In the genomic region with DNA sequence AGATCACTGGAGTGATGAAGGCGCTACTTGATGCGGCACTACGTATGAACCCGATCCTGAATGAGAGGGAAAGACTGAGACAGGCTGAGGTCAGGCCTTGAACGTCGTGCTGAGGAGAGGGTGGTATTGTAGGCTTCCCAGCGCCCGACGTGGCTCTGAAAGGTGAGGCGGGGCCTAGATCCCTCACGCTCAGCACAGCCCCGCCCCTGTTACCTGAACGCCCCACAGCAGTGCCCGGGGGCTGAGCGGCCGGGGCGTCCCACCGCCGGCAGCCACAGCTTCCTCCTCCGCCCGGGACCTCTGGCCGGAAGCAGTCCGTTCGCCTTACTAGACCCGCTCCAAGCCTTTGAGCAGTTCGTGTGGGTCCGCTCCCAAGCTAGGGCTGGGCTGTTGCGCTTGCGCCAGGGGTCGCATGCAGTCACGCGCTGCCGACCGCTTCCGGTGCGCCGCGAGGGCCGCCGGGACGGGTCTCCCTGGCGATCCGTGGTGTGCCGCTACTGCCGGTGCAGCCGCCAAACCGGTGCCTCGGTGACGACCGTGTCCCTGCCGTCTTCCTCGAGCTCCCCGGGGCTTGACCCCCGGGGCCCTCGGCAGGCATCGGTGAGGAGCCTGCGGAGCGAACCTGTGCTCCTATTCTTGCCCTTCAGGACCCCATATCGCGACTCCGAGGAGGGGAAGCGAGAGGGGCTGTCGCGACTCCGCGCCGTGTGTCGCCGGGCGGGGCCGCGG, we compare ENCODE assay signal across 8 cellular contexts. TPM values are rescaled to one million over a fixed set of nuclear protein-coding genes. Genes with fewer than 3 reads are reported as not detected.
A peak's percentile ranks its signal among the peaks of the same experiment; 100 is the strongest.
DNase-seq lines count a peak whose midpoint lies in the region; ATAC-seq and TF ChIP-seq lines count a peak whose summit lies in the region.

A gene with protein sequence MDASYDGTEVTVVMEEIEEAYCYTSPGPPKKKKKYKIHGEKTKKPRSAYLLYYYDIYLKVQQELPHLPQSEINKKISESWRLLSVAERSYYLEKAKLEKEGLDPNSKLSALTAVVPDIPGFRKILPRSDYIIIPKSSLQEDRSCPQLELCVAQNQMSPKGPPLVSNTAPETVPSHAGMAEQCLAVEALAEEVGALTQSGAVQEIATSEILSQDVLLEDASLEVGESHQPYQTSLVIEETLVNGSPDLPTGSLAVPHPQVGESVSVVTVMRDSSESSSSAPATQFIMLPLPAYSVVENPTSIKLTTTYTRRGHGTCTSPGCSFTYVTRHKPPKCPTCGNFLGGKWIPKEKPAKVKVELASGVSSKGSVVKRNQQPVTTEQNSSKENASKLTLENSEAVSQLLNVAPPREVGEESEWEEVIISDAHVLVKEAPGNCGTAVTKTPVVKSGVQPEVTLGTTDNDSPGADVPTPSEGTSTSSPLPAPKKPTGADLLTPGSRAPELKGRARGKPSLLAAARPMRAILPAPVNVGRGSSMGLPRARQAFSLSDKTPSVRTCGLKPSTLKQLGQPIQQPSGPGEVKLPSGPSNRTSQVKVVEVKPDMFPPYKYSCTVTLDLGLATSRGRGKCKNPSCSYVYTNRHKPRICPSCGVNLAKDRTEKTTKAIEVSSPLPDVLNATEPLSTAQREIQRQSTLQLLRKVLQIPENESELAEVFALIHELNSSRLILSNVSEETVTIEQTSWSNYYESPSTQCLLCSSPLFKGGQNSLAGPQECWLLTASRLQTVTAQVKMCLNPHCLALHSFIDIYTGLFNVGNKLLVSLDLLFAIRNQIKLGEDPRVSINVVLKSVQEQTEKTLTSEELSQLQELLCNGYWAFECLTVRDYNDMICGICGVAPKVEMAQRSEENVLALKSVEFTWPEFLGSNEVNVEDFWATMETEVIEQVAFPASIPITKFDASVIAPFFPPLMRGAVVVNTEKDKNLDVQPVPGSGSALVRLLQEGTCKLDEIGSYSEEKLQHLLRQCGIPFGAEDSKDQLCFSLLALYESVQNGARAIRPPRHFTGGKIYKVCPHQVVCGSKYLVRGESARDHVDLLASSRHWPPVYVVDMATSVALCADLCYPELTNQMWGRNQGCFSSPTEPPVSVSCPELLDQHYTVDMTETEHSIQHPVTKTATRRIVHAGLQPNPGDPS (N-terminal part only) (plus strand): TSS at position 479 of the 729 bp plus-strand sequence. CDS start 4,114 bp downstream, outside the sequence.
A gene (minus strand): TSS at position 394 of the 729 bp plus-strand sequence. CDS start 4,306 bp downstream, outside the sequence.

- no peaks in the 10 kb centered on the region for H3K9me2 ChIP-seq in OCI-LY1 (ENCODE audit: low read depth, low read length)

- H3K36me3 ChIP-seq in OCI-LY1 (ENCODE audit: insufficient read depth, low read length) = peaks cover 18% of the 10 kb centered on the region
- no peaks in the 10 kb centered on the region for H3K36me3 ChIP-seq in mucosa of descending colon (ENCODE audit: low read depth)

- H2AFZ ChIP-seq in OCI-LY1 (ENCODE audit: low read length) = 0 out of 2 replicates have a peak within 1 kb of the TSS, but pooled peaks have one; percentile 3

- peaks cover 26% of the 10 kb centered on the region for H3K79me2 ChIP-seq in OCI-LY1 (ENCODE audit: insufficient read depth, low read length)

- no peaks in the 10 kb centered on the region for H3K27me3 ChIP-seq in OCI-LY1 (ENCODE audit: insufficient read depth, low read length)

- H3K4me2 ChIP-seq in OCI-LY1 (ENCODE audit: low read length) = peak within 1 kb of the TSS; percentile 70

- H3K27ac ChIP-seq in OCI-LY1 (ENCODE audit: low read depth, low read length, poor library complexity, severe bottlenecking) = peak within 1 kb of the TSS; percentile 55

- no peaks in the 10 kb centered on the region for H3F3A ChIP-seq in OCI-LY1 (ENCODE audit: insufficient read depth, low read length)

- DNase-seq in DMS 273 treated with DMSO at 0.1 percent for 48 hours (lab: John Stamatoyannopoulos, UW) = peak; percentile 84
- DNase-seq in HuH-7 (ENCODE audit: low spot score) = peak; percentile 91
- DNase-seq in activated T-cell treated with anti-CD3 and anti-CD28 coated beads for 24 hours (ENCODE audit: low read depth) = peak; percentile 87
- peak; percentile 89 for DNase-seq in epithelial cell of esophagus (ENCODE audit: low read depth)
- DNase-seq in mucosa of descending colon = peak; percentile 91 to 96 (median 93)
- peak; percentile 52 to 72 for DNase-seq in stimulated activated CD8-positive, alpha-beta memory T cell treated with anti-CD3 and anti-CD28 coated beads, Interleukin-4, amount 100 ng/mL, for 1 hour (ENCODE audit: low read depth in 2 of 2, low spot score in 1 of 2)

- intact Hi-C loops in mucosa of descending colon (cut with DNase I, micrococcal nuclease) = no loop called here

- TF ChIP-seq CTCF in OCI-LY1 (IDR thresholded peaks at IDR 0.05; ENCODE audit: low read length) (no peak), epithelial cell of esophagus (IDR thresholded peaks at IDR 0.05; ENCODE audit: insufficient read depth, low read depth, low read length, missing control alignments) (peak; percentile 2), mucosa of descending colon (IDR thresholded peaks at IDR 0.05) (no peak)

- H3K9ac ChIP-seq in OCI-LY1 (ENCODE audit: low read length) = peak within 1 kb of the TSS; percentile 93

- H3K4me3 ChIP-seq in OCI-LY1 (ENCODE audit: low read depth, low read length, poor library complexity, severe bottlenecking) (peak within 1 kb of the TSS; percentile 86), epithelial cell of esophagus (ENCODE audit: low read length) (peak within 1 kb of the TSS; percentile 71), mucosa of descending colon (peak within 1 kb of the TSS; percentile 78)

- H3K9me3 ChIP-seq in OCI-LY1 (ENCODE audit: low read length) = no peaks in the 10 kb centered on the region
- H3K9me3 ChIP-seq in mucosa of descending colon = no peaks in the 10 kb centered on the region

- H4K20me1 ChIP-seq in OCI-LY1 (ENCODE audit: insufficient read depth, low read length) = no peaks in the 10 kb centered on the region

- ATAC-seq in GM21526 (IDR thresholded peaks at IDR 0.05; ENCODE audit: low FRiP score, unreplicated experiment) = peak; percentile 84
- ATAC-seq in mucosa of descending colon = peak; percentile 87

- H3K4me1 ChIP-seq in OCI-LY1 (ENCODE audit: insufficient read depth, low read length, severe bottlenecking) (peaks cover 22% of the 10 kb centered on the region), mucosa of descending colon (ENCODE audit: low read depth) (peaks cover 37% of the 10 kb centered on the region)

RNA-seq across cellular contexts. Expression of the first gene that starts in this region (rescaled TPM):
- total RNA-seq in mucosa of descending colon = 10 to 100 TPM; 25.7 to 37.5 (median 31.2) TPM

RNA-seq across cellular contexts. Expression of the second gene that starts in this region (rescaled TPM):
- 1 to 10 TPM; 3.0 to 4.3 (median 4.2) TPM for total RNA-seq in mucosa of descending colon

Comparison
In these comparisons a context has a peak if more than half of its experiments do, and no peak if none do; other contexts are left out.
1. Peak in every context shown above with its lines: DNase-seq, ATAC-seq, H3K4me3 ChIP-seq and H3K27ac ChIP-seq.